ENCODE assay signal across 8 cellular contexts in the genomic region with DNA sequence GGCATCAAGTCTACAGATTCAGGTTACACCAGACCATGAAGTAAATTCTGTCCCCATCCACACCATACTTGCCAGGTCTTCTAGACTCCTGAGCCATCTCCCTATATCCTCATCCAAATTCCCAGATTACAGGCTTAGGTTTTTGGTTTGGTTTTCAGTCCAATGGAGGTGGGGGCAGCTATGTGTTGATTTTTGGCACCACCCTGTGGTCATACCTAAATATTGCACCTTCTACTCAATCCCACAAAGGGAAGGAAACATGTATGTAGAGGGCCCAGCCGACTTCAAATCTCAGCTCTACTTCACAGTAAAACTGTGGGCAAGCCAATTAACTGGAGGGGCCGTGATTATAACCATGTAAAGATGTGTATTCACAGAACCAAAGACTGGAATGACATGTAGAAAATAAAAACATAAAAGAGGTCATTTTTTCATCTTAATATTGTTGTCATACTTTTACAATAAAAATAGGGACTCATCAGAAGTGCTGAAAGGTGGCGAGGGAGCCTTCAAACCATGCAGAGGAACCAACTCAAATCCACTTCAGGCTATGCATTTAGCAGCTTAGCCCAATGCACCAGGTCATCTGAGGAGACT. TPM values are rescaled to one million over a fixed set of nuclear protein-coding genes. Genes with fewer than 3 reads are reported as not detected.
A peak's percentile ranks its signal among the peaks of the same experiment; 100 is the strongest.
DNase-seq lines count a peak whose midpoint lies in the region; ATAC-seq, FAIRE-seq and TF ChIP-seq lines count a peak whose summit lies in the region.

No MANE protein-coding gene starts in this region.

- in situ Hi-C loops in HepG2 (cut with HindIII; ENCODE audit: extremely low pct_ligation_motif_present, low pct_unique_long_range_greater_than_20kb): loop anchor here (10.0 kb wide), 2 partner anchors 544 to 864 kb away; no protein-coding TSS in a partner anchor

- peak overlapping the region; percentile 44 for H3K27ac Mint-ChIP-seq in HFFc6

- H3K9ac ChIP-seq in HepG2 (ENCODE audit: insufficient read depth, low read depth, low read length): no peak overlapping the region

- CTCF ChIA-PET in HepG2 (lab: Yijun Ruan, JAX; ENCODE audit: low intra/inter-chr PET ratio, low total read pairs): interaction anchor here (1.7 kb wide), 1 partner anchor 111 kb away, joined by 16 read pairs; no protein-coding TSS in a partner anchor

- TF ChIP-seq CTCF in HFFc6 (IDR thresholded peaks at IDR 0.05) (peak; percentile 86), HepG2 (CRISPR knock-in tag; IDR thresholded peaks at IDR 0.05) (peak; percentile 73), upper lobe of left lung (IDR thresholded peaks at IDR 0.05) (peak; percentile 36 to 67 (median 60))

- H3K79me2 ChIP-seq in HepG2 (ENCODE audit: insufficient read depth, low read length): no peaks in the 10 kb centered on the region

- DNase-seq in SKM-1 treated with dmso at 0.1 percent for 144 hours (lab: John Stamatoyannopoulos, UW; ENCODE audit: unreplicated experiment) (peak; percentile 23), SKM-1 (lab: John Stamatoyannopoulos, UW; ENCODE audit: unreplicated experiment) (no peak), HFFc6 (peak; percentile 39), OCI-M1 (lab: John Stamatoyannopoulos, UW) (peak; percentile 67), cerebellum (ENCODE audit: low spot score) (peak; percentile 61), HepG2 (ENCODE audit: low spot score) (peak; percentile 36), upper lobe of left lung (no peak)

- TF ChIP-seq EP300 in HepG2 (IDR thresholded peaks at IDR 0.05; ENCODE audit: low read depth in 2 of 2, low read length in 2 of 2) (no peak), HepG2 (CRISPR knock-in tag; IDR thresholded peaks at IDR 0.05; ENCODE audit: borderline replicate concordance) (no peak), upper lobe of left lung (IDR thresholded peaks at IDR 0.05) (no peak)

- H3K36me3 ChIP-seq in HepG2 (replicated peaks in 1 of 2; ENCODE audit: control insufficient read depth in 1 of 2, insufficient read depth in 2 of 2, low read length in 2 of 2): peaks cover 8 to 28% of the 10 kb centered on the region in 2 experiments
- H3K36me3 ChIP-seq in upper lobe of left lung: peaks cover 0 to 55% (median 16%) of the 10 kb centered on the region in 4 donors

- TF ChIP-seq RAD21 in HepG2 (CRISPR knock-in tag; IDR thresholded peaks at IDR 0.05): no peak; the same call in 1 of the 2 replicates

- peak; percentile 81 for FAIRE-seq in HepG2 (lab: Jason Lieb, UNC)

- no peaks in the 10 kb centered on the region for H3K27me3 ChIP-seq in HepG2 (ENCODE audit: control insufficient read depth in 1 of 2, insufficient read depth in 2 of 2, low read length in 2 of 2)
- no peaks in the 10 kb centered on the region for H3K27me3 ChIP-seq in upper lobe of left lung

- H3K27me3 Mint-ChIP-seq in HFFc6 (ENCODE audit: insufficient read depth): peaks cover 3% of the 10 kb centered on the region; the same call in 1 of the 2 replicates

- H4K20me1 ChIP-seq in HepG2 (ENCODE audit: insufficient read depth, low read length): no peaks in the 10 kb centered on the region

- peaks cover 49% of the 10 kb centered on the region for H3K4me1 Mint-ChIP-seq in HFFc6 (ENCODE audit: low read depth)

- no peak overlapping the region for H3K4me2 ChIP-seq in HepG2 (ENCODE audit: low read depth, low read length)

- no peak overlapping the region for H2AFZ ChIP-seq in HepG2 (ENCODE audit: low read length)

- H3K4me3 ChIP-seq in HepG2 (replicated peaks in 1 of 3; ENCODE audit: insufficient read depth in 1 of 3, low read depth in 2 of 3, low read length in 3 of 3) (no peak overlapping the region), upper lobe of left lung (no peak overlapping the region)

- H3K9me3 Mint-ChIP-seq in HFFc6: no peaks in the 10 kb centered on the region

- H3K4me1 ChIP-seq in HepG2 (ENCODE audit: insufficient read depth, low read length) (peaks cover 12% of the 10 kb centered on the region), upper lobe of left lung (peaks cover 0 to 8% (median 0%) of the 10 kb centered on the region in 4 donors)

- no peak overlapping the region for H3K4me3 Mint-ChIP-seq in HFFc6

- peak; percentile 82 for ATAC-seq in HepG2
- ATAC-seq in upper lobe of left lung (ENCODE audit: low FRiP score in 2 of 2): peak in 1 of 2 donors; percentile 82
- no peak for ATAC-seq in HG02938 (IDR thresholded peaks at IDR 0.05; ENCODE audit: unreplicated experiment)

- WGBS in HepG2 (ENCODE audit: low lambda C conversion rate): 59% methylated on average over 3 of the region's 3 CpGs
- 52 to 55% methylated on average over 3 of the region's 3 CpGs for WGBS in upper lobe of left lung, 2 donors

- no peak overlapping the region for H3K27ac ChIP-seq in HepG2 (ENCODE audit: extremely low read length, insufficient read depth, low read length)
- H3K27ac ChIP-seq in upper lobe of left lung: no peak overlapping the region

- TF ChIP-seq POLR2A in HepG2 (IDR thresholded peaks at IDR 0.05; ENCODE audit: insufficient read depth in 1 of 2, low read depth in 2 of 2, low read length in 2 of 2) (no peak), upper lobe of left lung (IDR thresholded peaks at IDR 0.05) (no peak)

- BruUV-seq in HepG2 (replicated peaks; lab: Mats Ljungman, UMichigan): no TSS peak

- POLR2A ChIA-PET in HepG2 (lab: Yijun Ruan, JAX): no interaction called here

- peaks cover 37% of the 10 kb centered on the region for H3K36me3 Mint-ChIP-seq in HFFc6 (ENCODE audit: low read depth)

- intact Hi-C loops in HepG2 (cut with micrococcal nuclease; ENCODE audit: unreplicated experiment): loop anchor here (2.0 kb wide), 1 partner anchor 860 kb away; no protein-coding TSS in a partner anchor

- H3K9me3 ChIP-seq in HepG2 (ENCODE audit: low read length): no peaks in the 10 kb centered on the region
- no peaks in the 10 kb centered on the region for H3K9me3 ChIP-seq in upper lobe of left lung

TF ChIP-seq in HepG2, 621 proteins besides CTCF, POLR2A, EP300 and RAD21:
- TF ChIP-seq ZNF331 (CRISPR knock-in tag; IDR thresholded peaks at IDR 0.05) (0 out of 2 replicates have a peak, but pooled peaks have one; percentile 34), SMC3 (IDR thresholded peaks at IDR 0.05; ENCODE audit: low read length) (peak; percentile 59; the same call in 1 of the 2 replicates), SRF (IDR thresholded peaks at IDR 0.05; ENCODE audit: low read depth, low read length) (no peak), HHEX (CRISPR knock-in tag; IDR thresholded peaks at IDR 0.05) (no peak), STAG1 (CRISPR knock-in tag; IDR thresholded peaks at IDR 0.05) (peak; percentile 63)

RNA-seq across cellular contexts. Expression of a gene that starts 19.8 kb away (rescaled TPM):
- 10 to 100 TPM; 52.5 to 97.5 (median 59.3) TPM for total RNA-seq in HFFc6 (2021; fragmentation: NEBNext Ultra II Directional; extraction: Animal tissue kit (Norgen Biotek cat#: 25700))
- total RNA-seq in cerebellum: 44.9 TPM
- 9.8 and 11.8 TPM in 2 replicates for total RNA-seq in HepG2 (2016; rRNA removed; fragmentation: Illumina TruSeq; extraction: Trizol)
- total RNA-seq in HepG2 (2016; cell fraction: cytosol; rRNA removed; fragmentation: Illumina TruSeq; extraction: Trizol; ENCODE audit: low read depth): 9.6 and 11.6 TPM in 2 replicates
- total RNA-seq in HepG2 (2016; cell fraction: insoluble cytoplasmic fraction; rRNA removed; fragmentation: Illumina TruSeq; extraction: Trizol): 9.2 and 11.5 TPM in 2 replicates
- 3.1 and 3.4 TPM in 2 replicates for total RNA-seq in HepG2 (2016; cell fraction: membrane; rRNA removed; fragmentation: Illumina TruSeq; extraction: Trizol)
- 11.7 and 15.3 TPM in 2 replicates for total RNA-seq in HepG2 (2016; cell fraction: nucleus; rRNA removed; fragmentation: Illumina TruSeq; extraction: Trizol)
- polyA plus RNA-seq in HepG2 (2011; rRNA removed): 4.8 and 5.1 TPM in 2 replicates
- polyA plus RNA-seq in HepG2 (2011; cell fraction: cytosol; rRNA removed): 2.0 and 3.0 TPM in 2 replicates
- polyA plus RNA-seq in HepG2 (2011; cell fraction: nucleus; rRNA removed): 7.4 and 10.0 TPM in 2 replicates
- polyA plus RNA-seq in HepG2 (2012): 3.7 and 4.9 TPM in 2 replicates
- polyA plus RNA-seq in HepG2 (2016; cell fraction: cytosol; fragmentation: Illumina TruSeq; extraction: Trizol; ENCODE audit: low read depth): 0.33 and 0.57 TPM in 2 replicates
- 5.4 and 6.2 TPM in 2 replicates for polyA plus RNA-seq in HepG2 (2016; cell fraction: insoluble cytoplasmic fraction; fragmentation: Illumina TruSeq; extraction: Trizol; ENCODE audit: low read depth)
- polyA plus RNA-seq in HepG2 (2016; cell fraction: membrane; fragmentation: Illumina TruSeq; extraction: Trizol; ENCODE audit: low read depth): 0.66 and 0.81 TPM in 2 replicates
- 8.3 TPM in 2 replicates for polyA plus RNA-seq in HepG2 (2016; cell fraction: nucleus; fragmentation: Illumina TruSeq; extraction: Trizol; ENCODE audit: insufficient read depth, low read depth)
- 38.4 and 115 TPM in 2 replicates for polyA minus RNA-seq in HepG2 (2011; rRNA and poly(A)+ RNA removed; ENCODE audit: low replicate concordance)
- polyA minus RNA-seq in HepG2 (2011; cell fraction: cytosol; rRNA and poly(A)+ RNA removed): 5.5 and 8.2 TPM in 2 replicates
- 37.0 and 38.9 TPM in 2 replicates for polyA minus RNA-seq in HepG2 (2011; cell fraction: nucleus; rRNA and poly(A)+ RNA removed)
- 10 to 100 TPM in 5 of 6 donors, 1 to 10 TPM in 1; 8.4 to 30.4 (median 23.3) TPM for total RNA-seq in upper lobe of left lung

Comparison
In these comparisons a context has a peak if more than half of its experiments do, and no peak if none do; other contexts are left out.
1. DNase-seq: peak in SKM-1 treated with dmso at 0.1 percent for 144 hours (single experiment), HFFc6 (single experiment), OCI-M1 (single experiment), cerebellum (single experiment) and HepG2 (single experiment); none in SKM-1 (single experiment) and upper lobe of left lung (0 of 2).
2. Peak in every context shown above with its lines, with median percentiles within 50 percentile points of each other: CTCF ChIP-seq.